9 cellular contexts compared by ENCODE assay signal in the genomic region with DNA sequence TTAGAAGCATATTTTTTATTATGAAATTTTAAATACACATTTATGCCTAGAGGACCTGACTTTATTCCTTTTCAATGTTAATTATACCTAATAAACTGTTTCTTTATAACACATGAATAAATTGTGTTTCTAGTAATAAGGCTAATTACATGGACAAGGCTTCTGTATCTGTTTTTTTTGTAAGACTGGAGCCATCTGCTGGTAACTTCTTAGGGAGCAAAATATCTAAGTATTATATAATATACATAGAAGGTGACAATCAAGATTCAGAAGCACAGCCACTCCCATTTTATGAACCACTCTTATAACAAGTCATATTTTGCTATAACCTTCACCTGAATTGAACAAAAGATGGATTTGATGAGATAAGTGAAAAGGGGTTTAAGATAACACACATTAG.
DNase-seq lines count a peak whose midpoint lies in the region; ATAC-seq and TF ChIP-seq lines count a peak whose summit lies in the region.
"Had no signal": no experiment of that assay in that cellular context is flagged by ENCODE, and none has a peak within 500 bp of the region (broad histone marks: within the 10 kb centered on the region; RNA-seq: fewer than 3 reads in every experiment).

No MANE protein-coding gene starts in this region.

- H3K4me1 Mint-ChIP-seq in stimulated activated effector memory CD8-positive, alpha-beta T cell treated with anti-CD3 and anti-CD28 coated beads, Interleukin-12 subunit alpha, Interleukin-12 subunit beta, amount 100 ng/mL, for 72 hours, result no peaks in the 10 kb centered on the region

- H3K9ac ChIP-seq in liver (ENCODE audit: low read depth in 1 of 2, low read length in 2 of 2), result no peak overlapping the region

- H3K36me3 ChIP-seq in liver (ENCODE audit: control insufficient read depth in 4 of 4, insufficient read depth in 3 of 4, low read depth in 1 of 4, low read length in 3 of 4) (no peaks in the 10 kb centered on the region), esophagus squamous epithelium (no peaks in the 10 kb centered on the region)
- H3K36me3 ChIP-seq: thyroid gland had no signal

- H3K4me1 ChIP-seq in liver (ENCODE audit: control insufficient read depth in 4 of 4, insufficient read depth in 4 of 4, low read length in 3 of 4), result no peaks in the 10 kb centered on the region
- no peaks in the 10 kb centered on the region for H3K4me1 ChIP-seq in esophagus squamous epithelium
- H3K4me1 ChIP-seq: thyroid gland had no signal

- H3K27me3 ChIP-seq in liver (ENCODE audit: control insufficient read depth in 4 of 4, insufficient read depth in 4 of 4, low read length in 3 of 4) (no peaks in the 10 kb centered on the region), esophagus squamous epithelium (no peaks in the 10 kb centered on the region)
- H3K27me3 ChIP-seq: thyroid gland had no signal

- TF ChIP-seq CTCF in liver (IDR thresholded peaks at IDR 0.05; ENCODE audit: low read depth, low read length, missing input control), result peak; percentile 18
- no peak for TF ChIP-seq CTCF in esophagus squamous epithelium (IDR thresholded peaks at IDR 0.05)

- H3K27ac Mint-ChIP-seq in stimulated activated effector memory CD8-positive, alpha-beta T cell treated with anti-CD3 and anti-CD28 coated beads, Interleukin-12 subunit alpha, Interleukin-12 subunit beta, amount 100 ng/mL, for 72 hours, result no peak overlapping the region
- no peak overlapping the region for H3K27ac Mint-ChIP-seq in activated naive CD4-positive, alpha-beta T cell treated with anti-CD3 and anti-CD28 coated beads, Interleukin-2, amount 50 U/mL, for 72 hours

- TF ChIP-seq POLR2A in esophagus squamous epithelium (IDR thresholded peaks at IDR 0.05), result no peak

- intact Hi-C loops in esophagus squamous epithelium (cut with DNase I), result no loop called here

- peaks cover 11% of the 10 kb centered on the region for H3K9me3 Mint-ChIP-seq in stimulated activated effector memory CD8-positive, alpha-beta T cell treated with anti-CD3 and anti-CD28 coated beads, Interleukin-12 subunit alpha, Interleukin-12 subunit beta, amount 100 ng/mL, for 72 hours
- peaks cover 0 to 4% of the 10 kb centered on the region in 2 donors for H3K9me3 Mint-ChIP-seq in activated naive CD4-positive, alpha-beta T cell treated with anti-CD3 and anti-CD28 coated beads, Interleukin-2, amount 50 U/mL, for 72 hours

- no peaks in the 10 kb centered on the region for H3K36me3 Mint-ChIP-seq in stimulated activated effector memory CD8-positive, alpha-beta T cell treated with anti-CD3 and anti-CD28 coated beads, Interleukin-12 subunit alpha, Interleukin-12 subunit beta, amount 100 ng/mL, for 72 hours
- peaks cover 0 to 6% of the 10 kb centered on the region in 2 donors for H3K36me3 Mint-ChIP-seq in activated naive CD4-positive, alpha-beta T cell treated with anti-CD3 and anti-CD28 coated beads, Interleukin-2, amount 50 U/mL, for 72 hours

- TF ChIP-seq RAD21 in liver (IDR thresholded peaks at IDR 0.05), result peak; percentile 42 to 46

- no peak overlapping the region for H3K4me3 Mint-ChIP-seq in stimulated activated effector memory CD8-positive, alpha-beta T cell treated with anti-CD3 and anti-CD28 coated beads, Interleukin-12 subunit alpha, Interleukin-12 subunit beta, amount 100 ng/mL, for 72 hours

- H3K9me3 ChIP-seq in liver (ENCODE audit: control insufficient read depth in 4 of 4, low read length in 3 of 4), result no peaks in the 10 kb centered on the region
- no peaks in the 10 kb centered on the region for H3K9me3 ChIP-seq in esophagus squamous epithelium
- H3K9me3 ChIP-seq: thyroid gland had no signal

- no peak overlapping the region for H3K4me3 ChIP-seq in liver (ENCODE audit: low read depth in 1 of 3, low read length in 3 of 3)
- H3K4me3 ChIP-seq in esophagus squamous epithelium, result no peak overlapping the region
- H3K4me3 ChIP-seq: thyroid gland had no signal

- DNase-seq in EH (ENCODE audit: low read depth) (peak; percentile 10), LHCN-M2 (ENCODE audit: low read depth) (peak; percentile 34), SW480 (ENCODE audit: low spot score) (peak; percentile 59), esophagus squamous epithelium (lab: John Stamatoyannopoulos, UW) (no peak)
- no peak for DNase-seq in stimulated activated effector memory CD8-positive, alpha-beta T cell treated with anti-CD3 and anti-CD28 coated beads, Interleukin-12 subunit alpha, Interleukin-12 subunit beta, amount 100 ng/mL, for 72 hours (ENCODE audit: low spot score in 2 of 2)
- DNase-seq in activated naive CD4-positive, alpha-beta T cell treated with anti-CD3 and anti-CD28 coated beads, Interleukin-2, amount 50 U/mL, for 72 hours (ENCODE audit: low spot score in 2 of 2), result no peak
- DNase-seq: thyroid gland had no signal

- ATAC-seq in stimulated activated effector memory CD8-positive, alpha-beta T cell treated with anti-CD3 and anti-CD28 coated beads, Interleukin-12 subunit alpha, Interleukin-12 subunit beta, amount 100 ng/mL, for 72 hours, result no peak
- ATAC-seq in activated naive CD4-positive, alpha-beta T cell treated with anti-CD3 and anti-CD28 coated beads, Interleukin-2, amount 50 U/mL, for 72 hours, result no peak
- no peak for ATAC-seq in GM21825 (IDR thresholded peaks at IDR 0.05; ENCODE audit: unreplicated experiment)

- H3K27ac ChIP-seq in liver (ENCODE audit: low read depth in 1 of 2, low read length in 2 of 2), result no peak overlapping the region
- H3K27ac ChIP-seq in esophagus squamous epithelium, result no peak overlapping the region
- H3K27ac ChIP-seq: thyroid gland had no signal

TF ChIP-seq in liver, 16 proteins besides CTCF, POLR2A, EP300 and RAD21:
- TF ChIP-seq RXRA (IDR thresholded peaks at IDR 0.05), result no peak
- no peak for TF ChIP-seq NR2F2 (IDR thresholded peaks at IDR 0.05)
- no peak for TF ChIP-seq HNF4G (IDR thresholded peaks at IDR 0.05)
- no peak for TF ChIP-seq GABPA (IDR thresholded peaks at IDR 0.05 in 1 of 2, conservative IDR thresholded peaks at IDR 0.05 in 1 of 2)
- TF ChIP-seq JUND (IDR thresholded peaks at IDR 0.05), result no peak
- no peak for TF ChIP-seq YY1 (IDR thresholded peaks at IDR 0.05)
- TF ChIP-seq SP1 (IDR thresholded peaks at IDR 0.05), result no peak
- TF ChIP-seq HNF4A (conservative IDR thresholded peaks at IDR 0.05), result no peak
- no peak for TF ChIP-seq EGR1 (IDR thresholded peaks at IDR 0.05; ENCODE audit: low read depth in 2 of 2)
- no peak for TF ChIP-seq FOXA2 (IDR thresholded peaks at IDR 0.05)
- TF ChIP-seq, protein P1, sequence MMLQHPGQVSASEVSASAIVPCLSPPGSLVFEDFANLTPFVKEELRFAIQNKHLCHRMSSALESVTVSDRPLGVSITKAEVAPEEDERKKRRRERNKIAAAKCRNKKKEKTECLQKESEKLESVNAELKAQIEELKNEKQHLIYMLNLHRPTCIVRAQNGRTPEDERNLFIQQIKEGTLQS (IDR thresholded peaks at IDR 0.05), result no peak
- no peak for TF ChIP-seq TAF1 (conservative IDR thresholded peaks at IDR 0.05)
- TF ChIP-seq, protein P2, sequence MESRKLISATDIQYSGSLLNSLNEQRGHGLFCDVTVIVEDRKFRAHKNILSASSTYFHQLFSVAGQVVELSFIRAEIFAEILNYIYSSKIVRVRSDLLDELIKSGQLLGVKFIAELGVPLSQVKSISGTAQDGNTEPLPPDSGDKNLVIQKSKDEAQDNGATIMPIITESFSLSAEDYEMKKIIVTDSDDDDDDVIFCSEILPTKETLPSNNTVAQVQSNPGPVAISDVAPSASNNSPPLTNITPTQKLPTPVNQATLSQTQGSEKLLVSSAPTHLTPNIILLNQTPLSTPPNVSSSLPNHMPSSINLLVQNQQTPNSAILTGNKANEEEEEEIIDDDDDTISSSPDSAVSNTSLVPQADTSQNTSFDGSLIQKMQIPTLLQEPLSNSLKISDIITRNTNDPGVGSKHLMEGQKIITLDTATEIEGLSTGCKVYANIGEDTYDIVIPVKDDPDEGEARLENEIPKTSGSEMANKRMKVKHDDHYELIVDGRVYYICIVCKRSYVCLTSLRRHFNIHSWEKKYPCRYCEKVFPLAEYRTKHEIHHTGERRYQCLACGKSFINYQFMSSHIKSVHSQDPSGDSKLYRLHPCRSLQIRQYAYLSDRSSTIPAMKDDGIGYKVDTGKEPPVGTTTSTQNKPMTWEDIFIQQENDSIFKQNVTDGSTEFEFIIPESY (IDR thresholded peaks at IDR 0.05), result no peak
- TF ChIP-seq, protein P3, sequence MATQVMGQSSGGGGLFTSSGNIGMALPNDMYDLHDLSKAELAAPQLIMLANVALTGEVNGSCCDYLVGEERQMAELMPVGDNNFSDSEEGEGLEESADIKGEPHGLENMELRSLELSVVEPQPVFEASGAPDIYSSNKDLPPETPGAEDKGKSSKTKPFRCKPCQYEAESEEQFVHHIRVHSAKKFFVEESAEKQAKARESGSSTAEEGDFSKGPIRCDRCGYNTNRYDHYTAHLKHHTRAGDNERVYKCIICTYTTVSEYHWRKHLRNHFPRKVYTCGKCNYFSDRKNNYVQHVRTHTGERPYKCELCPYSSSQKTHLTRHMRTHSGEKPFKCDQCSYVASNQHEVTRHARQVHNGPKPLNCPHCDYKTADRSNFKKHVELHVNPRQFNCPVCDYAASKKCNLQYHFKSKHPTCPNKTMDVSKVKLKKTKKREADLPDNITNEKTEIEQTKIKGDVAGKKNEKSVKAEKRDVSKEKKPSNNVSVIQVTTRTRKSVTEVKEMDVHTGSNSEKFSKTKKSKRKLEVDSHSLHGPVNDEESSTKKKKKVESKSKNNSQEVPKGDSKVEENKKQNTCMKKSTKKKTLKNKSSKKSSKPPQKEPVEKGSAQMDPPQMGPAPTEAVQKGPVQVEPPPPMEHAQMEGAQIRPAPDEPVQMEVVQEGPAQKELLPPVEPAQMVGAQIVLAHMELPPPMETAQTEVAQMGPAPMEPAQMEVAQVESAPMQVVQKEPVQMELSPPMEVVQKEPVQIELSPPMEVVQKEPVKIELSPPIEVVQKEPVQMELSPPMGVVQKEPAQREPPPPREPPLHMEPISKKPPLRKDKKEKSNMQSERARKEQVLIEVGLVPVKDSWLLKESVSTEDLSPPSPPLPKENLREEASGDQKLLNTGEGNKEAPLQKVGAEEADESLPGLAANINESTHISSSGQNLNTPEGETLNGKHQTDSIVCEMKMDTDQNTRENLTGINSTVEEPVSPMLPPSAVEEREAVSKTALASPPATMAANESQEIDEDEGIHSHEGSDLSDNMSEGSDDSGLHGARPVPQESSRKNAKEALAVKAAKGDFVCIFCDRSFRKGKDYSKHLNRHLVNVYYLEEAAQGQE (IDR thresholded peaks at IDR 0.05), result no peak
- TF ChIP-seq, protein P4, sequence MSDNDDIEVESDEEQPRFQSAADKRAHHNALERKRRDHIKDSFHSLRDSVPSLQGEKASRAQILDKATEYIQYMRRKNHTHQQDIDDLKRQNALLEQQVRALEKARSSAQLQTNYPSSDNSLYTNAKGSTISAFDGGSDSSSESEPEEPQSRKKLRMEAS (IDR thresholded peaks at IDR 0.05), result no peak
- TF ChIP-seq FOXA1 (IDR thresholded peaks at IDR 0.05), result no peak

Comparison
In these comparisons a context has a peak if more than half of its experiments do, and no peak if none do; other contexts are left out.
1. DNase-seq: peak in EH (single experiment), LHCN-M2 (single experiment) and SW480 (single experiment); none in stimulated activated effector memory CD8-positive, alpha-beta T cell treated with anti-CD3 and anti-CD28 coated beads, Interleukin-12 subunit alpha, Interleukin-12 subunit beta, amount 100 ng/mL, for 72 hours (0 of 2), activated naive CD4-positive, alpha-beta T cell treated with anti-CD3 and anti-CD28 coated beads, Interleukin-2, amount 50 U/mL, for 72 hours (0 of 2) and esophagus squamous epithelium (single experiment).